ENCODE assay signal across 23 cellular contexts in genomic region chr12:100159391-100160104, GRCh38.
"Had no signal": no experiment of that assay in that cellular context is flagged by ENCODE, and none has a peak within 500 bp of the region (broad histone marks: within the 10 kb centered on the region; RNA-seq: fewer than 3 reads in every experiment).

No MANE protein-coding gene starts in this region.

- H3K27me3 ChIP-seq: neural progenitor cell, ovary, right atrium auricular region, right lobe of liver, thyroid gland, transverse colon, upper lobe of left lung, vagina had no signal

- H3K9ac ChIP-seq: neural progenitor cell had no signal

- H3K27ac ChIP-seq: left ventricle myocardium inferior, neural progenitor cell, ovary, right atrium auricular region, right lobe of liver, thyroid gland, transverse colon, upper lobe of left lung, vagina had no signal

- H2AFZ ChIP-seq: neural progenitor cell had no signal

- H3K4me3 ChIP-seq: left ventricle myocardium inferior, lung, neural progenitor cell, ovary, right atrium auricular region, right lobe of liver, smooth muscle cell, thyroid gland, transverse colon, upper lobe of left lung, vagina had no signal

- H3K4me2 ChIP-seq: neural progenitor cell, smooth muscle cell had no signal

- DNase-seq: islet precursor cell; left ventricle myocardium inferior; mesendoderm; naive B cell; natural killer cell; nephron progenitor cell; ovary; right lobe of liver; stimulated activated CD4-positive, alpha-beta T cell treated with anti-CD3 and anti-CD28 coated beads, Interleukin-1b, Interleukin-23, amount 100 ng/mL, for 48 hours; stimulated activated CD4-positive, alpha-beta T cell treated with anti-CD3 and anti-CD28 coated beads, Interleukin-2, amount 100 ng/mL, for 48 hours; stimulated activated CD4-positive, alpha-beta T cell treated with anti-CD3 and anti-CD28 coated beads, Interleukin-4, amount 100 ng/mL, for 4 hours; stimulated activated CD8-positive, alpha-beta memory T cell treated with anti-CD3 and anti-CD28 coated beads, Interleukin-4, amount 100 ng/mL, for 48 hours; stimulated activated naive CD8-positive, alpha-beta T cell treated with anti-CD3 and anti-CD28 coated beads, Interleukin-15, amount 100 ng/mL, for 72 hours; substantia nigra; thyroid gland; transverse colon; upper lobe of left lung had no signal

- H3K9me3 ChIP-seq: left ventricle myocardium inferior, ovary, right atrium auricular region, right lobe of liver, thyroid gland, transverse colon, upper lobe of left lung, vagina had no signal

- H3K36me3 ChIP-seq: left ventricle myocardium inferior, neural progenitor cell, ovary, right atrium auricular region, right lobe of liver, thyroid gland, transverse colon, upper lobe of left lung, vagina had no signal

- ATAC-seq: natural killer cell; right lobe of liver; stimulated activated memory B cell treated with anti-CD40 and anti-IgM and Interleukin-4, amounts not matched to agents 10 μg/mL and 1 μg/mL and 100 μg/mL, for 72 hours; stimulated activated naive CD8-positive, alpha-beta T cell treated with anti-CD3 and anti-CD28 coated beads, Interleukin-15, amount 100 ng/mL, for 72 hours had no signal
